In genomic region chrX:54182194-54182863, GRCh38 we compare ENCODE assay signal across 8 cellular contexts. TPM values are rescaled to one million over a fixed set of nuclear protein-coding genes. Genes with fewer than 3 reads are reported as not detected.
DNase-seq lines count a peak whose midpoint lies in the region; ATAC-seq, FAIRE-seq and TF ChIP-seq lines count a peak whose summit lies in the region.

No MANE protein-coding gene starts in this region.

- CTCF ChIA-PET in mammary epithelial cell (lab: Charles Lee; ENCODE audit: low non-redundant PET) = no interaction called here

- ATAC-seq in GM18498 (IDR thresholded peaks at IDR 0.05; ENCODE audit: unreplicated experiment) = peak; percentile 78
- peak; percentile 61 for ATAC-seq in HG02623 (IDR thresholded peaks at IDR 0.05; ENCODE audit: unreplicated experiment)
- no peak for ATAC-seq in HG03469 (IDR thresholded peaks at IDR 0.05; ENCODE audit: unreplicated experiment)

- peak overlapping the region; percentile 85 for H3K27ac ChIP-seq in WERI-Rb-1
- peak overlapping the region; percentile 31 for H3K27ac ChIP-seq in mammary epithelial cell (ENCODE audit: insufficient read depth, low read depth, low read length)
- peak overlapping the region; percentile 78 for H3K27ac ChIP-seq in keratinocyte (ENCODE audit: control insufficient read depth, insufficient read depth, low read length)

- FAIRE-seq in keratinocyte (lab: Jason Lieb, UNC) = no peak

- 19% methylated on average over 14 of the region's 36 CpGs for WGBS in mammary epithelial cell (ENCODE audit: low coverage, missing lambda C conversion rate)

- H3K27me3 ChIP-seq in WERI-Rb-1 (ENCODE audit: insufficient read depth, low read depth, severe bottlenecking) (no peaks in the 10 kb centered on the region), mammary epithelial cell (ENCODE audit: insufficient read depth, low read length) (no peaks in the 10 kb centered on the region), keratinocyte (ENCODE audit: control insufficient read depth, extremely low read depth, insufficient read depth, low read length) (no peaks in the 10 kb centered on the region)

- no TSS peak for BruUV-seq in mammary epithelial cell (replicated peaks; lab: Mats Ljungman, UMichigan)

- peaks cover 4% of the 10 kb centered on the region; the same call in 1 of the 2 replicates for H3K36me3 ChIP-seq in WERI-Rb-1
- no peaks in the 10 kb centered on the region for H3K36me3 ChIP-seq in mammary epithelial cell (ENCODE audit: insufficient read depth, low read length)
- no peaks in the 10 kb centered on the region for H3K36me3 ChIP-seq in keratinocyte (ENCODE audit: control insufficient read depth in 2 of 2, extremely low read depth in 1 of 2, insufficient read depth in 2 of 2, low read length in 2 of 2)

- H3K4me1 ChIP-seq in mammary epithelial cell (ENCODE audit: insufficient read depth, low read length) (peaks cover 11% of the 10 kb centered on the region), keratinocyte (ENCODE audit: control insufficient read depth, extremely low read depth, insufficient read depth, low read length) (peaks cover 21% of the 10 kb centered on the region)

- H3K4me3 ChIP-seq in WERI-Rb-1 (ENCODE audit: low read depth, low read length) (peak overlapping the region; percentile 62), mammary epithelial cell (replicated peaks in 1 of 3; ENCODE audit: insufficient read depth in 1 of 3, low read depth in 2 of 3, low read length in 3 of 3) (peak overlapping the region; percentile 35 to 74 (median 66)), keratinocyte (ENCODE audit: control insufficient read depth in 2 of 3, extremely low read depth in 1 of 3, insufficient read depth in 2 of 3, low read depth in 1 of 3, low read length in 3 of 3) (peak overlapping the region; percentile 55 to 74 (median 55))

- dilution Hi-C loops in mammary epithelial cell (cut with HindIII; ENCODE audit: low sequenced_read_pairs) = no loop called here
- dilution Hi-C loops in keratinocyte (cut with MboI; ENCODE audit: extremely low pct_ligation_motif_present, low sequenced_read_pairs) = no loop called here

- TF ChIP-seq CTCF in WERI-Rb-1 (IDR thresholded peaks at IDR 0.05; ENCODE audit: low read depth, low read length) (no peak), mammary epithelial cell (conservative IDR thresholded peaks at IDR 0.05 in 1 of 2, IDR thresholded peaks at IDR 0.05 in 1 of 2; ENCODE audit: extremely low read depth in 1 of 2, insufficient read depth in 1 of 2, low read depth in 1 of 2, low read length in 2 of 2) (no peak), keratinocyte (optimal IDR thresholded peaks at IDR 0.05 in 1 of 3, IDR thresholded peaks at IDR 0.05 in 1 of 3, conservative IDR thresholded peaks at IDR 0.05 in 1 of 3; ENCODE audit: extremely low read depth in 1 of 3, insufficient read depth in 2 of 3, low read length in 3 of 3) (no peak)

- H3K9ac ChIP-seq in mammary epithelial cell (ENCODE audit: insufficient read depth, low read length) = peak overlapping the region; percentile 5
- peak overlapping the region; percentile 79 for H3K9ac ChIP-seq in keratinocyte (ENCODE audit: control insufficient read depth, extremely low read depth, insufficient read depth, low read length)

- no peaks in the 10 kb centered on the region for H3K9me1 ChIP-seq in keratinocyte (ENCODE audit: control insufficient read depth, extremely low read depth, insufficient read depth, low read length)

- H2AFZ ChIP-seq in mammary epithelial cell (ENCODE audit: low read depth, low read length) (peak overlapping the region; percentile 43), keratinocyte (ENCODE audit: control insufficient read depth, low read length) (no peak overlapping the region)

- H3K9me3 ChIP-seq in WERI-Rb-1 (ENCODE audit: severe bottlenecking) (no peaks in the 10 kb centered on the region), mammary epithelial cell (replicated peaks; ENCODE audit: insufficient read depth, low read length) (no peaks in the 10 kb centered on the region), keratinocyte (ENCODE audit: control insufficient read depth, low read depth, low read length) (no peaks in the 10 kb centered on the region)

- no peaks in the 10 kb centered on the region for H4K20me1 ChIP-seq in mammary epithelial cell (ENCODE audit: insufficient read depth, low read length)
- no peaks in the 10 kb centered on the region for H4K20me1 ChIP-seq in keratinocyte (ENCODE audit: control insufficient read depth, extremely low read depth, insufficient read depth, low read length)

- DNase-seq in NCI-H146 treated with DMSO at 0.1 percent for 48 hours (lab: John Stamatoyannopoulos, UW; ENCODE audit: unreplicated experiment) (peak; percentile 18), WERI-Rb-1 (peak; percentile 37), mammary epithelial cell (no peak), keratinocyte (ENCODE audit: low read depth, low spot score) (no peak)
- DNase-seq in stimulated activated CD4-positive, alpha-beta T cell treated with anti-CD3 and anti-CD28 coated beads, Interleukin-15, amount 100 ng/mL, for 24 hours = peak; percentile 76

- in situ Hi-C loops in mammary epithelial cell (cut with MboI; ENCODE audit: low sequenced_read_pairs in 2 of 2) = loop anchor here in 1 of 2 donors (25.0 kb wide), 1 partner anchor 145 kb away; the partner anchor contains the start of gene PHF8

- intact Hi-C loops in mammary epithelial cell (cut with micrococcal nuclease) = loop anchor here (2.0 kb wide), 1 partner anchor 138 kb away; the partner anchor contains the start of gene PHF8

- H3K79me2 ChIP-seq in mammary epithelial cell (ENCODE audit: insufficient read depth, low read length) = peaks cover 50% of the 10 kb centered on the region
- peaks cover 28% of the 10 kb centered on the region for H3K79me2 ChIP-seq in keratinocyte (ENCODE audit: control insufficient read depth, insufficient read depth, low read length)

- H3K4me2 ChIP-seq in mammary epithelial cell (ENCODE audit: insufficient read depth, low read depth, low read length) (peak overlapping the region; percentile 70), keratinocyte (ENCODE audit: control insufficient read depth, extremely low read depth, insufficient read depth, low read depth, low read length) (peak overlapping the region; percentile 92)

RNA-seq across cellular contexts. Expression of gene FAM120C, which starts 0.7 kb away (rescaled TPM):
- 1 to 10 TPM; 3.5 to 7.1 TPM for total RNA-seq in mammary epithelial cell
- polyA plus RNA-seq in mammary epithelial cell (2.1 TPM), keratinocyte (1.4 to 1.9 TPM (median 1.5 TPM) in 3 replicates)
- polyA minus RNA-seq in mammary epithelial cell (3.6 TPM), keratinocyte (2.0 to 4.3 TPM (median 3.2 TPM) in 3 replicates)
- 0.19 TPM for polyA plus RNA-seq in keratinocyte (2011; ENCODE audit: low read depth)
- polyA plus RNA-seq in keratinocyte (2011; cell fraction: cytosol; rRNA removed) = 1.1 and 1.3 TPM in 2 replicates
- 2.4 and 3.4 TPM in 2 replicates for polyA plus RNA-seq in keratinocyte (2011; cell fraction: nucleus; rRNA removed)
- polyA plus RNA-seq in keratinocyte (2012; ENCODE audit: low replicate concordance) = 2.1 and 2.2 TPM in 2 replicates
- polyA minus RNA-seq in keratinocyte (2011; cell fraction: cytosol; rRNA and poly(A)+ RNA removed) = 4.0 TPM
- polyA minus RNA-seq in keratinocyte (2011; cell fraction: nucleus; rRNA and poly(A)+ RNA removed) = 3.0 and 3.1 TPM in 2 replicates

Comparison
In these comparisons a context has a peak if more than half of its experiments do, and no peak if none do; other contexts are left out.
1. DNase-seq: peak in NCI-H146 treated with DMSO at 0.1 percent for 48 hours (single experiment), WERI-Rb-1 (single experiment) and stimulated activated CD4-positive, alpha-beta T cell treated with anti-CD3 and anti-CD28 coated beads, Interleukin-15, amount 100 ng/mL, for 24 hours (single experiment); none in mammary epithelial cell (single experiment) and keratinocyte (single experiment).
2. H3K27ac ChIP-seq: peak in every context shown above with its lines; median percentile 85 in WERI-Rb-1; 78 in keratinocyte; 31 in mammary epithelial cell.
3. Peak in every context shown above with its lines, with median percentiles within 50 percentile points of each other: H3K4me3 ChIP-seq.